In the genomic region with DNA sequence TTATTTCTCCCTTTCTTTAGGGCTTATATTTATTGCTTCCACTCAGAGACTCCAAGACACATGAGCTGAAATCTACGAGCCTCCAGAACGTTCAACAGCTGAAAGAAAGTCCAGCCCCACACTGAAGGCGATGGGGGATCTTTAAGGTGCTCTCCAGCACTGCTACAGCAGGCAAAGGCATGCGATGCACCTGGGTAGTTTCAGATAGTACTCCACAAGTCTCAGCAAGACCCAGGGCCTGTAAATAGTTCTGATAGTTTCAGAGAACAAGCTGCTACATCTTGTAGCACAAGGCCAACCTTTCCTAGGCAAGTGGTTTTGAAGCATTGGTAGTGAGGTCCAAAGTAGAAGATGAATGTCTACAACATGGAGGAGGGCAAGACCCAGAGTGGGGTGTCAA, we compare ENCODE assay signal across 18 cellular contexts. TPM values are rescaled to one million over a fixed set of nuclear protein-coding genes. Genes with fewer than 3 reads are reported as not detected.
DNase-seq lines count a peak whose midpoint lies in the region; ATAC-seq and TF ChIP-seq lines count a peak whose summit lies in the region.
"Had no signal": no experiment of that assay in that cellular context is flagged by ENCODE, and none has a peak within 500 bp of the region (broad histone marks: within the 10 kb centered on the region; RNA-seq: fewer than 3 reads in every experiment).

No MANE protein-coding gene starts in this region.

- CTCF ChIA-PET in mammary epithelial cell (lab: Charles Lee; ENCODE audit: low non-redundant PET), result interaction anchor here (0.7 kb wide), 1 partner anchor 23 kb away, joined by 3 read pairs; no protein-coding TSS in a partner anchor
- CTCF ChIA-PET in MCF 10A (lab: Yijun Ruan, JAX), result interaction anchor here (0.7 kb wide), 1 partner anchor 770 kb away, joined by 3 read pairs; no protein-coding TSS in a partner anchor
- CTCF ChIA-PET in RWPE1 (lab: Yijun Ruan, JAX), result no interaction called here

- no peaks in the 10 kb centered on the region for H3K9me3 Mint-ChIP-seq in MCF 10A (ENCODE audit: unreplicated experiment)
- H3K9me3 Mint-ChIP-seq: HFFc6 had no signal

- H3K27ac Mint-ChIP-seq in MCF 10A (ENCODE audit: low read depth, unreplicated experiment), result no peak overlapping the region
- H3K27ac Mint-ChIP-seq: CD8-positive, alpha-beta memory T cell; HFFc6 had no signal

- peak overlapping the region; percentile 31 for H2AFZ ChIP-seq in mammary epithelial cell (ENCODE audit: low read depth, low read length)

- WGBS in mammary epithelial cell (ENCODE audit: low coverage, missing lambda C conversion rate), result 55% methylated on average over 4 of the region's 4 CpGs

- intact Hi-C loops in mammary epithelial cell (cut with micrococcal nuclease), result no loop called here
- intact Hi-C loops in MCF 10A (cut with micrococcal nuclease), result no loop called here
- intact Hi-C loops in posterior cingulate gyrus (cut with DNase I), result no loop called here

- H3K4me2 ChIP-seq in mammary epithelial cell (ENCODE audit: insufficient read depth, low read depth, low read length), result peak overlapping the region; percentile 20
- H3K4me2 ChIP-seq: BLaER1 had no signal

- in situ Hi-C loops in mammary epithelial cell (cut with MboI; ENCODE audit: low sequenced_read_pairs in 2 of 2), result no loop called here

- H3K9ac ChIP-seq in mammary epithelial cell (ENCODE audit: insufficient read depth, low read length), result no peak overlapping the region
- H3K9ac ChIP-seq: BLaER1 had no signal

- no peak overlapping the region for H3K27ac ChIP-seq in mammary epithelial cell (ENCODE audit: insufficient read depth, low read depth, low read length)
- H3K27ac ChIP-seq in RWPE1, result no peak overlapping the region
- H3K27ac ChIP-seq in foreskin keratinocyte, result peak overlapping the region; percentile 73
- H3K27ac ChIP-seq: 22Rv1, BLaER1 had no signal

- H4K20me1 ChIP-seq in mammary epithelial cell (ENCODE audit: insufficient read depth, low read length), result no peaks in the 10 kb centered on the region
- H4K20me1 ChIP-seq: BLaER1 had no signal

- H3K27me3 ChIP-seq in mammary epithelial cell (ENCODE audit: insufficient read depth, low read length) (no peaks in the 10 kb centered on the region), foreskin keratinocyte (no peaks in the 10 kb centered on the region)
- H3K27me3 ChIP-seq: BLaER1 had no signal

- POLR2A ChIA-PET in MCF 10A (lab: Yijun Ruan, JAX), result interaction anchor here (0.6 kb wide), 1 partner anchor 174 kb away, joined by 3 read pairs; no protein-coding TSS in a partner anchor
- POLR2A ChIA-PET in RWPE1 (lab: Yijun Ruan, JAX; ENCODE audit: low non-redundant PET), result no interaction called here

- no peaks in the 10 kb centered on the region for H3K36me3 Mint-ChIP-seq in MCF 10A (ENCODE audit: insufficient read depth, unreplicated experiment)
- H3K36me3 Mint-ChIP-seq: CD8-positive, alpha-beta memory T cell had no signal

- DNase-seq in mammary epithelial cell (peak; percentile 61), MCF 10A (ENCODE audit: unreplicated experiment) (no peak), RWPE1 (ENCODE audit: low spot score) (peak; percentile 5), foreskin keratinocyte (peak; percentile 72 to 89), NCI-H2029 (lab: John Stamatoyannopoulos, UW) (no peak), hepatic stellate cell (ENCODE audit: low spot score) (no peak), posterior cingulate gyrus (no peak), HT-29 (ENCODE audit: low spot score) (no peak)
- DNase-seq: Caco-2; CD8-positive, alpha-beta memory T cell; DND-41; GDM1; HCEC 1CT; HFFc6 had no signal

- BruUV-seq in mammary epithelial cell (replicated peaks; lab: Mats Ljungman, UMichigan) (no TSS peak), MCF 10A (replicated peaks; lab: Mats Ljungman, UMichigan) (no TSS peak)

- no peak overlapping the region for H3K4me3 Mint-ChIP-seq in MCF 10A (ENCODE audit: unreplicated experiment)
- H3K4me3 Mint-ChIP-seq: CD8-positive, alpha-beta memory T cell; HFFc6 had no signal

- H3K4me1 Mint-ChIP-seq in MCF 10A (ENCODE audit: insufficient read depth, unreplicated experiment), result no peaks in the 10 kb centered on the region
- H3K4me1 Mint-ChIP-seq: CD8-positive, alpha-beta memory T cell had no signal

- TF ChIP-seq CTCF in mammary epithelial cell (conservative IDR thresholded peaks at IDR 0.05 in 1 of 2, IDR thresholded peaks at IDR 0.05 in 1 of 2; ENCODE audit: extremely low read depth in 1 of 2, insufficient read depth in 1 of 2, low read depth in 1 of 2, low read length in 2 of 2) (no peak), MCF 10A (IDR thresholded peaks at IDR 0.05; ENCODE audit: unreplicated experiment) (no peak), RWPE1 (conservative IDR thresholded peaks at IDR 0.05; ENCODE audit: low read depth) (no peak), foreskin keratinocyte (conservative IDR thresholded peaks at IDR 0.05) (no peak)

- H3K4me3 ChIP-seq in mammary epithelial cell (replicated peaks in 1 of 3; ENCODE audit: insufficient read depth in 1 of 3, low read depth in 2 of 3, low read length in 3 of 3), result no peak overlapping the region
- H3K4me3 ChIP-seq: BLaER1 had no signal

- dilution Hi-C loops in mammary epithelial cell (cut with HindIII; ENCODE audit: low sequenced_read_pairs), result loop anchor here (5.0 kb wide), 2 partner anchors 33 to 42 kb away; no protein-coding TSS in a partner anchor

- ATAC-seq in foreskin keratinocyte, result peak; percentile 84

- no peaks in the 10 kb centered on the region for H3K36me3 ChIP-seq in mammary epithelial cell (ENCODE audit: insufficient read depth, low read length)
- H3K36me3 ChIP-seq: BLaER1 had no signal

- H3K27me3 Mint-ChIP-seq in MCF 10A (ENCODE audit: insufficient read depth, unreplicated experiment), result peaks cover 12% of the 10 kb centered on the region
- H3K27me3 Mint-ChIP-seq: CD8-positive, alpha-beta memory T cell had no signal

- no peaks in the 10 kb centered on the region for H3K79me2 ChIP-seq in mammary epithelial cell (ENCODE audit: insufficient read depth, low read length)

- H3K9me3 ChIP-seq in mammary epithelial cell (replicated peaks; ENCODE audit: insufficient read depth, low read length), result no peaks in the 10 kb centered on the region
- H3K9me3 ChIP-seq: BLaER1, Caco-2 had no signal

- peaks cover 9% of the 10 kb centered on the region for H3K4me1 ChIP-seq in mammary epithelial cell (ENCODE audit: insufficient read depth, low read length)
- peaks cover 16% of the 10 kb centered on the region for H3K4me1 ChIP-seq in foreskin keratinocyte
- H3K4me1 ChIP-seq: BLaER1 had no signal

RNA-seq across cellular contexts. Expression of a gene that starts 2.2 kb away (rescaled TPM):
- under 1 TPM in 1 of 2 donors, not detected in 1; 0.17 TPM for total RNA-seq in mammary epithelial cell
- 0.07 TPM for polyA plus RNA-seq in mammary epithelial cell
- polyA minus RNA-seq in mammary epithelial cell, result not detected
- total RNA-seq in MCF 10A (2022), result not detected in 2 replicates
- 0.07 TPM in 1 of 2 replicates, not detected in the other for total RNA-seq in foreskin keratinocyte
- 0.06 and 0.08 TPM in 2 replicates for polyA plus RNA-seq in foreskin keratinocyte
- total RNA-seq in HT-29 (2014; rRNA removed; shearing (Covaris generic)), result 1.3 TPM in 1 of 2 replicates, not detected in the other
- total RNA-seq: A673; CD8-positive, alpha-beta memory T cell; H4; HFFc6 had no signal
- polyA plus RNA-seq: CD8-positive, alpha-beta memory T cell had no signal

Comparison
In these comparisons a context has a peak if more than half of its experiments do, and no peak if none do; other contexts are left out.
1. DNase-seq: peak in mammary epithelial cell (single experiment), RWPE1 (single experiment) and foreskin keratinocyte (2 of 2); none in MCF 10A (single experiment), NCI-H2029 (single experiment), hepatic stellate cell (single experiment), posterior cingulate gyrus (0 of 10) and HT-29 (single experiment).